15 cellular contexts compared by ENCODE assay signal in genomic region chr4:26397086-26397485, GRCh38.
"Had no signal": no experiment of that assay in that cellular context is flagged by ENCODE, and none has a peak within 500 bp of the region (broad histone marks: within the 10 kb centered on the region; RNA-seq: fewer than 3 reads in every experiment).

No MANE protein-coding gene starts in this region.

- H3K4me3 ChIP-seq: breast epithelium, esophagus squamous epithelium, gastrocnemius medialis, left lung, ovary, skin epidermis, stomach, tibial artery had no signal

- H3K9me3 ChIP-seq: breast epithelium, esophagus squamous epithelium, gastrocnemius medialis, left lung, ovary, stomach, tibial artery had no signal

- H3K4me3 Mint-ChIP-seq: activated CD4-positive, alpha-beta T cell treated with anti-CD3 and anti-CD28 coated beads, Interleukin-2, amount 10 ng/mL, durations not matched to agents 24 days and 14 days; activated naive CD4-positive, alpha-beta T cell treated with anti-CD3 and anti-CD28 coated beads, Interleukin-2, amount 50 U/mL, for 24 hours; memory B cell had no signal

- H3K27ac ChIP-seq: esophagus squamous epithelium, gastrocnemius medialis, left lung, ovary, tibial artery had no signal

- H3K27ac Mint-ChIP-seq: activated CD4-positive, alpha-beta T cell treated with anti-CD3 and anti-CD28 coated beads, Interleukin-2, amount 10 ng/mL, durations not matched to agents 24 days and 14 days; activated naive CD4-positive, alpha-beta T cell treated with anti-CD3 and anti-CD28 coated beads, Interleukin-2, amount 50 U/mL, for 24 hours; memory B cell had no signal

- FAIRE-seq: keratinocyte had no signal

- ATAC-seq: gastrocnemius medialis, left lung, SK-N-SH treated with all-trans-retinoic acid at 6 μM for 48 hours had no signal

- H3K36me3 ChIP-seq: breast epithelium, ovary had no signal

- H3K4me1 ChIP-seq: breast epithelium, gastrocnemius medialis had no signal

- H3K27me3 ChIP-seq: breast epithelium, esophagus squamous epithelium, gastrocnemius medialis, left lung, ovary, stomach, tibial artery had no signal

- DNase-seq: activated CD4-positive, alpha-beta T cell treated with anti-CD3 and anti-CD28 coated beads, Interleukin-2, amount 10 ng/mL, durations not matched to agents 24 days and 14 days; activated CD8-positive, alpha-beta memory T cell treated with anti-CD3 and anti-CD28 coated beads for 24 hours; esophagus squamous epithelium; gastrocnemius medialis; left lung; ovary; retina; stomach; tibial artery had no signal

- H3K9me3 Mint-ChIP-seq: activated CD4-positive, alpha-beta T cell treated with anti-CD3 and anti-CD28 coated beads, Interleukin-2, amount 10 ng/mL, durations not matched to agents 24 days and 14 days; activated naive CD4-positive, alpha-beta T cell treated with anti-CD3 and anti-CD28 coated beads, Interleukin-2, amount 50 U/mL, for 24 hours; memory B cell had no signal

- H3K27me3 Mint-ChIP-seq: activated CD4-positive, alpha-beta T cell treated with anti-CD3 and anti-CD28 coated beads, Interleukin-2, amount 10 ng/mL, durations not matched to agents 24 days and 14 days; activated naive CD4-positive, alpha-beta T cell treated with anti-CD3 and anti-CD28 coated beads, Interleukin-2, amount 50 U/mL, for 24 hours; memory B cell had no signal
